Comparison of ENCODE assay signal across 15 cellular contexts in genomic region chr1:22276396-22276748, GRCh38.
DNase-seq lines count a peak whose midpoint lies in the region; ATAC-seq, FAIRE-seq and TF ChIP-seq lines count a peak whose summit lies in the region.
"Had no signal": no experiment of that assay in that cellular context is flagged by ENCODE, and none has a peak within 500 bp of the region (broad histone marks: within the 10 kb centered on the region; RNA-seq: fewer than 3 reads in every experiment).

No MANE protein-coding gene starts in this region.

- H2BK12ac ChIP-seq in trophoblast cell (ENCODE audit: low read length) = peak overlapping the region; percentile 88

- H3K4me1 ChIP-seq in SK-N-SH (ENCODE audit: control insufficient read depth in 1 of 2, insufficient read depth in 2 of 2, low read depth in 1 of 2, low read length in 1 of 2) (peaks cover 0 to 2% of the 10 kb centered on the region in 2 experiments; a peak in 1 of 4 replicates), PC-9 (replicated peaks; ENCODE audit: insufficient read depth) (peaks cover 41% of the 10 kb centered on the region), keratinocyte (ENCODE audit: control insufficient read depth, extremely low read depth, insufficient read depth, low read length) (peaks cover 15% of the 10 kb centered on the region), trophoblast cell (ENCODE audit: control insufficient read depth in 1 of 2, insufficient read depth in 2 of 2, low read length in 2 of 2) (peaks cover 28 to 34% of the 10 kb centered on the region in 2 experiments), right lobe of liver (no peaks in the 10 kb centered on the region)
- H3K4me1 ChIP-seq: BE2C had no signal

- H2AFZ ChIP-seq in SK-N-SH (ENCODE audit: low read depth) (no peak overlapping the region), PC-9 (no peak overlapping the region), keratinocyte (ENCODE audit: control insufficient read depth, low read length) (no peak overlapping the region), trophoblast cell (ENCODE audit: insufficient read depth, low read length, poor library complexity) (no peak overlapping the region)

- H3K18ac ChIP-seq in trophoblast cell (ENCODE audit: low read length) = no peak overlapping the region

- TF ChIP-seq CTCF in SK-N-SH (IDR thresholded peaks at IDR 0.05) (no peak), PC-9 (conservative IDR thresholded peaks at IDR 0.05) (no peak), keratinocyte (optimal IDR thresholded peaks at IDR 0.05 in 1 of 3, IDR thresholded peaks at IDR 0.05 in 1 of 3, conservative IDR thresholded peaks at IDR 0.05 in 1 of 3; ENCODE audit: extremely low read depth in 1 of 3, insufficient read depth in 2 of 3, low read length in 3 of 3) (no peak), right lobe of liver (IDR thresholded peaks at IDR 0.05) (no peak)

- no peak for TF ChIP-seq RAD21 in SK-N-SH (IDR thresholded peaks at IDR 0.05; ENCODE audit: low read length)

- H2BK5ac ChIP-seq in trophoblast cell (ENCODE audit: low read depth, low read length, poor library complexity) = no peak overlapping the region

- H3K4me2 ChIP-seq in SK-N-SH = no peak overlapping the region
- H3K4me2 ChIP-seq in PC-9 = peak overlapping the region; percentile 74
- H3K4me2 ChIP-seq in keratinocyte (ENCODE audit: control insufficient read depth, extremely low read depth, insufficient read depth, low read depth, low read length) = no peak overlapping the region
- H3K4me2 ChIP-seq in trophoblast cell (ENCODE audit: low read length) = no peak overlapping the region
- H3K4me2 ChIP-seq: BLaER1 had no signal

- dilution Hi-C loops in keratinocyte (cut with MboI; ENCODE audit: extremely low pct_ligation_motif_present, low sequenced_read_pairs) = no loop called here

- no TSS peak for BruUV-seq in PC-9 (replicated peaks; lab: Mats Ljungman, UMichigan)

- intact Hi-C loops in PC-9 (cut with micrococcal nuclease; ENCODE audit: unreplicated experiment) (loop anchor here (10.0 kb wide), 1 partner anchor 138 kb away; no protein-coding TSS in a partner anchor), left colon (cut with DNase I, micrococcal nuclease) (no loop called here), right lobe of liver (cut with DNase I) (loop anchor here in 1 of 2 donors (10.0 kb wide), 1 partner anchor 142 kb away; no protein-coding TSS in a partner anchor)

- FAIRE-seq in keratinocyte (lab: Jason Lieb, UNC) = peak; percentile 49
- FAIRE-seq: A204.1, D721Med, G401.6 had no signal

- TF ChIP-seq EP300 in SK-N-SH (IDR thresholded peaks at IDR 0.05; ENCODE audit: borderline replicate concordance in 1 of 2, low read depth in 1 of 2, low read length in 1 of 2) = no peak

- H3K36me3 ChIP-seq in SK-N-SH (replicated peaks in 1 of 2; ENCODE audit: control insufficient read depth in 1 of 2, insufficient read depth in 2 of 2, low read length in 1 of 2) (no peaks in the 10 kb centered on the region), PC-9 (ENCODE audit: low read depth) (no peaks in the 10 kb centered on the region), keratinocyte (ENCODE audit: control insufficient read depth in 2 of 2, extremely low read depth in 1 of 2, insufficient read depth in 2 of 2, low read length in 2 of 2) (no peaks in the 10 kb centered on the region), trophoblast cell (ENCODE audit: control insufficient read depth in 1 of 2, insufficient read depth in 2 of 2, low read length in 2 of 2) (no peaks in the 10 kb centered on the region), right lobe of liver (no peaks in the 10 kb centered on the region)
- H3K36me3 ChIP-seq: BE2C, BLaER1 had no signal

- ATAC-seq in SK-N-SH treated with all-trans-retinoic acid at 6 μM for 48 hours (no peak), left colon (no peak), right lobe of liver (no peak)

- H3K9ac ChIP-seq in SK-N-SH (no peak overlapping the region), keratinocyte (ENCODE audit: control insufficient read depth, extremely low read depth, insufficient read depth, low read length) (no peak overlapping the region), trophoblast cell (ENCODE audit: low read length) (no peak overlapping the region)
- H3K9ac ChIP-seq: BLaER1 had no signal

- DNase-seq in SK-N-SH = no peak
- DNase-seq in PC-9 = no peak
- DNase-seq in keratinocyte (ENCODE audit: low read depth, low spot score) = no peak
- DNase-seq in trophoblast cell = peak in 1 of 2 donors; percentile 47
- no peak for DNase-seq in left colon
- DNase-seq in NCI-H446 treated with DMSO at 0.1 percent for 48 hours (lab: John Stamatoyannopoulos, UW) = no peak
- no peak for DNase-seq in right lobe of liver
- DNase-seq: GF-D8 had no signal

- POLR2A ChIA-PET in SK-N-SH (lab: Yijun Ruan, JAX) (no interaction called here), PC-9 (lab: Charles Lee; ENCODE audit: unreplicated experiment) (no interaction called here)

- no peak overlapping the region for H3K4ac ChIP-seq in trophoblast cell (ENCODE audit: low read depth, low read length)

- H3K9me2 ChIP-seq in SK-N-SH = no peaks in the 10 kb centered on the region
- no peaks in the 10 kb centered on the region for H3K9me2 ChIP-seq in PC-9 (ENCODE audit: insufficient read depth)

- H2AK5ac ChIP-seq in trophoblast cell (ENCODE audit: low read length) = peak overlapping the region; percentile 63

- H3K79me2 ChIP-seq in SK-N-SH (ENCODE audit: insufficient read depth) = no peaks in the 10 kb centered on the region
- H3K79me2 ChIP-seq in PC-9 (ENCODE audit: low read depth) = no peaks in the 10 kb centered on the region
- H3K79me2 ChIP-seq in keratinocyte (ENCODE audit: control insufficient read depth, insufficient read depth, low read length) = no peaks in the 10 kb centered on the region
- peaks cover 7% of the 10 kb centered on the region for H3K79me2 ChIP-seq in trophoblast cell (ENCODE audit: control insufficient read depth, insufficient read depth, low read length, poor library complexity)

- no peak overlapping the region for H3K27ac ChIP-seq in SK-N-SH (ENCODE audit: low read depth in 2 of 2, low read length in 1 of 2)
- peak overlapping the region; percentile 86; the same call in 1 of the 2 replicates for H3K27ac ChIP-seq in PC-9
- no peak overlapping the region for H3K27ac ChIP-seq in keratinocyte (ENCODE audit: control insufficient read depth, insufficient read depth, low read length)
- H3K27ac ChIP-seq in trophoblast cell (ENCODE audit: low read depth, low read length) = no peak overlapping the region
- no peak overlapping the region for H3K27ac ChIP-seq in right lobe of liver
- H3K27ac ChIP-seq: BLaER1 had no signal

- no peak overlapping the region for H4K8ac ChIP-seq in trophoblast cell (ENCODE audit: low read depth, low read length)

- no peak overlapping the region for H3K4me3 ChIP-seq in SK-N-SH (ENCODE audit: low read depth in 2 of 2, low read length in 1 of 2)
- H3K4me3 ChIP-seq in PC-9 = no peak overlapping the region
- no peak overlapping the region for H3K4me3 ChIP-seq in keratinocyte (ENCODE audit: control insufficient read depth in 2 of 3, extremely low read depth in 1 of 3, insufficient read depth in 2 of 3, low read depth in 1 of 3, low read length in 3 of 3)
- H3K4me3 ChIP-seq in trophoblast cell (ENCODE audit: low read depth, low read length) = no peak overlapping the region
- H3K4me3 ChIP-seq in right lobe of liver = no peak overlapping the region
- H3K4me3 ChIP-seq: BLaER1 had no signal

- no peak overlapping the region for H2BK120ac ChIP-seq in trophoblast cell (ENCODE audit: insufficient read depth, low read length, poor library complexity)

- no peak overlapping the region for H3K14ac ChIP-seq in trophoblast cell (ENCODE audit: low read length)

- no peaks in the 10 kb centered on the region for H3F3A ChIP-seq in SK-N-SH (replicated peaks; ENCODE audit: insufficient read depth)
- peaks cover 19% of the 10 kb centered on the region; the same call in 1 of the 2 replicates for H3F3A ChIP-seq in PC-9 (ENCODE audit: insufficient read depth, low read depth)

- no peaks in the 10 kb centered on the region for H3K9me3 ChIP-seq in SK-N-SH
- no peaks in the 10 kb centered on the region; the same call in 1 of the 2 replicates for H3K9me3 ChIP-seq in PC-9 (ENCODE audit: insufficient read depth, low read depth)
- no peaks in the 10 kb centered on the region for H3K9me3 ChIP-seq in keratinocyte (ENCODE audit: control insufficient read depth, low read depth, low read length)
- no peaks in the 10 kb centered on the region for H3K9me3 ChIP-seq in trophoblast cell (ENCODE audit: insufficient read depth, low read depth, low read length)
- no peaks in the 10 kb centered on the region for H3K9me3 ChIP-seq in right lobe of liver
- H3K9me3 ChIP-seq: BE2C, BLaER1, Caco-2 had no signal

- peaks cover 31% of the 10 kb centered on the region for H3K79me1 ChIP-seq in trophoblast cell (ENCODE audit: low read length)

- no peak overlapping the region for H4K12ac ChIP-seq in trophoblast cell (ENCODE audit: low read depth, low read length)

- CTCF ChIA-PET in SK-N-SH (lab: Yijun Ruan, JAX) = interaction anchor here (0.6 to 7.9 kb wide), 25 partner anchors 10 to 251 kb away, joined by 3 to 78 read pairs (median 4); partner anchors contain the start of gene WNT4
- CTCF ChIA-PET in PC-9 (lab: Charles Lee) = no interaction called here

- H3K9me1 ChIP-seq in keratinocyte (ENCODE audit: control insufficient read depth, extremely low read depth, insufficient read depth, low read length) = no peaks in the 10 kb centered on the region

- TF ChIP-seq POLR2A in right lobe of liver (IDR thresholded peaks at IDR 0.05) = no peak

- WGBS in SK-N-SH (ENCODE audit: low lambda C conversion rate) = 23% methylated on average over 1 of the region's 1 CpG
- no CpG with 5 or more reads among the region's 1 CpG for WGBS in trophoblast cell (ENCODE audit: extremely low coverage, insufficient coverage, insufficient read length)
- 50% methylated on average over 1 of the region's 1 CpG for WGBS in right lobe of liver (ENCODE audit: insufficient coverage, low coverage, low lambda C conversion rate, missing lambda C conversion rate)

- H4K91ac ChIP-seq in trophoblast cell (ENCODE audit: low read depth, low read length) = no peak overlapping the region

- H3K27me3 ChIP-seq in SK-N-SH (ENCODE audit: insufficient read depth) = peaks cover 11% of the 10 kb centered on the region; the same call in 1 of the 2 replicates
- H3K27me3 ChIP-seq in PC-9 (ENCODE audit: insufficient read depth, low read depth) = no peaks in the 10 kb centered on the region
- peaks cover 7% of the 10 kb centered on the region for H3K27me3 ChIP-seq in keratinocyte (ENCODE audit: control insufficient read depth, extremely low read depth, insufficient read depth, low read length)
- H3K27me3 ChIP-seq in trophoblast cell (ENCODE audit: insufficient read depth, low read length) = no peaks in the 10 kb centered on the region
- peaks cover 0 to 9% of the 10 kb centered on the region in 2 donors for H3K27me3 ChIP-seq in right lobe of liver
- H3K27me3 ChIP-seq: BE2C, BLaER1 had no signal

- no peaks in the 10 kb centered on the region for H4K20me1 ChIP-seq in SK-N-SH (ENCODE audit: insufficient read depth)
- H4K20me1 ChIP-seq in PC-9 (ENCODE audit: insufficient read depth) = no peaks in the 10 kb centered on the region
- no peaks in the 10 kb centered on the region for H4K20me1 ChIP-seq in keratinocyte (ENCODE audit: control insufficient read depth, extremely low read depth, insufficient read depth, low read length)
- H4K20me1 ChIP-seq: BLaER1 had no signal

- H3K23ac ChIP-seq in trophoblast cell (ENCODE audit: low read length) = no peak overlapping the region

TF ChIP-seq in SK-N-SH treated with all-trans-retinoic acid at 6 μM for 48 hours, 23 proteins besides CTCF, POLR2A, EP300 and RAD21 (continues in another document):
- no peak for TF ChIP-seq ZFP30 (CRISPR knock-in tag; IDR thresholded peaks at IDR 0.05)
